20 cellular contexts compared by ENCODE assay signal in genomic region chr5:147259837-147260236, GRCh38. TPM values are rescaled to one million over a fixed set of nuclear protein-coding genes. Genes with fewer than 3 reads are reported as not detected.
DNase-seq lines count a peak whose midpoint lies in the region; ATAC-seq and TF ChIP-seq lines count a peak whose summit lies in the region.
"Had no signal": no experiment of that assay in that cellular context is flagged by ENCODE, and none has a peak within 500 bp of the region (broad histone marks: within the 10 kb centered on the region; RNA-seq: fewer than 3 reads in every experiment).

No MANE protein-coding gene starts in this region.

- H3K36me3 Mint-ChIP-seq in GM23338 (ENCODE audit: low read depth) = no peaks in the 10 kb centered on the region
- no peaks in the 10 kb centered on the region for H3K36me3 Mint-ChIP-seq in nephron progenitor cell (ENCODE audit: low read depth)
- H3K36me3 Mint-ChIP-seq: CD14-positive monocyte; CD8-positive, alpha-beta memory T cell had no signal

- ATAC-seq in GM23338 = no peak
- ATAC-seq: A549 had no signal

- H3K9ac ChIP-seq in SK-N-SH = no peak overlapping the region
- H3K9ac ChIP-seq: BLaER1 treated with 17β-estradiol and CSF1 and Interleukin-3, amounts not matched to agents 10 nM and 100 nM had no signal

- WGBS in SK-N-SH (ENCODE audit: low lambda C conversion rate) = 65% methylated on average over 1 of the region's 1 CpG

- H3F3A ChIP-seq in GM23338 (replicated peaks; ENCODE audit: low read depth) (no peaks in the 10 kb centered on the region), SK-N-SH (replicated peaks; ENCODE audit: insufficient read depth) (no peaks in the 10 kb centered on the region)

- H3K9me2 ChIP-seq in GM23338 (ENCODE audit: insufficient read depth) (peaks cover 4% of the 10 kb centered on the region; the same call in 1 of the 2 replicates), SK-N-SH (no peaks in the 10 kb centered on the region)

- peaks cover 4% of the 10 kb centered on the region; the same call in 1 of the 2 replicates for H3K4me1 ChIP-seq in GM23338 (ENCODE audit: insufficient read depth)
- no peaks in the 10 kb centered on the region for H3K4me1 ChIP-seq in HEK293 (ENCODE audit: control insufficient read depth, insufficient read depth, low read length)
- no peaks in the 10 kb centered on the region for H3K4me1 ChIP-seq in SK-N-SH (ENCODE audit: control insufficient read depth in 1 of 2, insufficient read depth in 2 of 2, low read depth in 1 of 2, low read length in 1 of 2)
- H3K4me1 ChIP-seq: A549; BE2C; BLaER1 treated with 17β-estradiol and CSF1 and Interleukin-3, amounts not matched to agents 10 nM and 100 nM; HAP-1 had no signal

- POLR2A ChIA-PET in HEK293 (lab: Yijun Ruan, JAX) = no interaction called here
- POLR2A ChIA-PET in SK-N-SH (lab: Yijun Ruan, JAX) = no interaction called here

- no peaks in the 10 kb centered on the region for H3K79me2 ChIP-seq in GM23338 (replicated peaks; ENCODE audit: insufficient read depth)
- H3K79me2 ChIP-seq in SK-N-SH (ENCODE audit: insufficient read depth) = no peaks in the 10 kb centered on the region

- H3K9me3 Mint-ChIP-seq in GM23338 = no peaks in the 10 kb centered on the region
- H3K9me3 Mint-ChIP-seq in nephron progenitor cell = peaks cover 9% of the 10 kb centered on the region
- H3K9me3 Mint-ChIP-seq: CD4-positive, alpha-beta T cell had no signal

- no peaks in the 10 kb centered on the region for H3K36me3 ChIP-seq in GM23338 (ENCODE audit: insufficient read depth)
- H3K36me3 ChIP-seq in HEK293 (ENCODE audit: control insufficient read depth in 2 of 2, insufficient read depth in 1 of 2, low read length in 2 of 2) = no peaks in the 10 kb centered on the region
- no peaks in the 10 kb centered on the region for H3K36me3 ChIP-seq in SK-N-SH (replicated peaks in 1 of 2; ENCODE audit: control insufficient read depth in 1 of 2, insufficient read depth in 2 of 2, low read length in 1 of 2)
- H3K36me3 ChIP-seq: BE2C; BLaER1 treated with 17β-estradiol and CSF1 and Interleukin-3, amounts not matched to agents 10 nM and 100 nM; HAP-1 had no signal

- TF ChIP-seq CTCF in GM23338 (conservative IDR thresholded peaks at IDR 0.05; ENCODE audit: low read depth in 2 of 2) (no peak), HEK293 (tag by site-specific recombination; IDR thresholded peaks at IDR 0.05) (no peak), nephron progenitor cell (IDR thresholded peaks at IDR 0.05) (no peak), SK-N-SH (IDR thresholded peaks at IDR 0.05) (no peak)

- no peaks in the 10 kb centered on the region for H3K27me3 ChIP-seq in GM23338 (ENCODE audit: insufficient read depth)
- H3K27me3 ChIP-seq in SK-N-SH (ENCODE audit: insufficient read depth) = no peaks in the 10 kb centered on the region
- H3K27me3 ChIP-seq: BLaER1 treated with 17β-estradiol and CSF1 and Interleukin-3, amounts not matched to agents 10 nM and 100 nM had no signal

- H2AFZ ChIP-seq in GM23338 = 0 out of 2 replicates have a peak overlapping the region, but pooled peaks have one; percentile 43
- H2AFZ ChIP-seq in SK-N-SH (ENCODE audit: low read depth) = no peak overlapping the region; the same call in 1 of the 2 replicates

- H3K4me1 Mint-ChIP-seq in GM23338 (peaks cover 22% of the 10 kb centered on the region), nephron progenitor cell (no peaks in the 10 kb centered on the region)
- H3K4me1 Mint-ChIP-seq: CD14-positive monocyte; CD8-positive, alpha-beta memory T cell had no signal

- H3K4me3 ChIP-seq in GM23338 = no peak overlapping the region
- no peak overlapping the region for H3K4me3 ChIP-seq in HEK293 (ENCODE audit: low read depth, low read length)
- H3K4me3 ChIP-seq in SK-N-SH (ENCODE audit: low read depth in 2 of 2, low read length in 1 of 2) = no peak overlapping the region
- H3K4me3 ChIP-seq: A549; BLaER1 treated with 17β-estradiol and CSF1 and Interleukin-3, amounts not matched to agents 10 nM and 100 nM; HAP-1 had no signal

- no peak for TF ChIP-seq EP300 in SK-N-SH (IDR thresholded peaks at IDR 0.05; ENCODE audit: borderline replicate concordance in 1 of 2, low read depth in 1 of 2, low read length in 1 of 2)

- no peaks in the 10 kb centered on the region for H3K9me3 ChIP-seq in HEK293 (ENCODE audit: control insufficient read depth, insufficient read depth, low read depth, low read length)
- H3K9me3 ChIP-seq in SK-N-SH = no peaks in the 10 kb centered on the region
- H3K9me3 ChIP-seq: A549; BE2C; BLaER1 treated with 17β-estradiol and CSF1 and Interleukin-3, amounts not matched to agents 10 nM and 100 nM; HAP-1 had no signal

- DNase-seq in GM23338 (ENCODE audit: low spot score) (no peak), nephron progenitor cell (no peak), SK-N-SH (no peak), NCI-H2081 (lab: John Stamatoyannopoulos, UW) (no peak), MV-4-11 (lab: John Stamatoyannopoulos, UW) (no peak)
- DNase-seq: 8988T; ACHN; AML-193; BE2C; CD4-positive, alpha-beta T cell; CD8-positive, alpha-beta memory T cell; DMS 273 treated with DMSO at 0.1 percent for 48 hours; DMS79; EL; GDM1 had no signal

- H4K20me1 ChIP-seq in GM23338 (replicated peaks; ENCODE audit: insufficient read depth) (no peaks in the 10 kb centered on the region), SK-N-SH (ENCODE audit: insufficient read depth) (no peaks in the 10 kb centered on the region)
- H4K20me1 ChIP-seq: BLaER1 treated with 17β-estradiol and CSF1 and Interleukin-3, amounts not matched to agents 10 nM and 100 nM had no signal

- no peak overlapping the region for H3K4me3 Mint-ChIP-seq in GM23338
- H3K4me3 Mint-ChIP-seq in nephron progenitor cell = no peak overlapping the region
- H3K4me3 Mint-ChIP-seq: CD14-positive monocyte; CD4-positive, alpha-beta T cell had no signal

- H3K27me3 Mint-ChIP-seq in GM23338 (ENCODE audit: insufficient read depth, low read depth, poor library complexity) = peaks cover 5% of the 10 kb centered on the region
- H3K27me3 Mint-ChIP-seq in nephron progenitor cell (ENCODE audit: low read depth, poor library complexity) = peaks cover 11% of the 10 kb centered on the region

- CTCF ChIA-PET in HEK293 (lab: Yijun Ruan, JAX) (interaction anchor here (1.0 kb wide), 1 partner anchor 16 kb away, joined by 3 read pairs; no protein-coding TSS in a partner anchor), SK-N-SH (lab: Yijun Ruan, JAX) (no interaction called here)

- no peak for TF ChIP-seq RAD21 in SK-N-SH (IDR thresholded peaks at IDR 0.05; ENCODE audit: low read length)

- no peak overlapping the region for H3K27ac ChIP-seq in GM23338 (ENCODE audit: low read depth)
- no peak overlapping the region for H3K27ac ChIP-seq in HEK293 (ENCODE audit: extremely low read depth, low read depth, low read length)
- no peak overlapping the region for H3K27ac ChIP-seq in SK-N-SH (ENCODE audit: low read depth in 2 of 2, low read length in 1 of 2)
- H3K27ac ChIP-seq: A549; BLaER1 treated with 17β-estradiol and CSF1 and Interleukin-3, amounts not matched to agents 10 nM and 100 nM had no signal

- H3K4me2 ChIP-seq in GM23338 = no peak overlapping the region
- H3K4me2 ChIP-seq in SK-N-SH = no peak overlapping the region
- H3K4me2 ChIP-seq: A549; BLaER1 treated with 17β-estradiol and CSF1 and Interleukin-3, amounts not matched to agents 10 nM and 100 nM had no signal

- H3K27ac Mint-ChIP-seq in GM23338 = no peak overlapping the region
- peak overlapping the region; percentile 10 for H3K27ac Mint-ChIP-seq in nephron progenitor cell
- H3K27ac Mint-ChIP-seq: CD4-positive, alpha-beta T cell had no signal

TF ChIP-seq in GM23338, 12 proteins besides CTCF, POLR2A, EP300 and RAD21 (continues in another document):
- no peak for TF ChIP-seq NANOG (IDR thresholded peaks at IDR 0.05; ENCODE audit: borderline replicate concordance)
- no peak for TF ChIP-seq POLR2AphosphoS5 (IDR thresholded peaks at IDR 0.05; ENCODE audit: low read depth)
- no peak for TF ChIP-seq JUNB (IDR thresholded peaks at IDR 0.05; ENCODE audit: unreplicated experiment)
- no peak for TF ChIP-seq EZH2phosphoT487 (IDR thresholded peaks at IDR 0.05; ENCODE audit: unreplicated experiment)
- TF ChIP-seq ZNF331 (CRISPR knock-in tag; IDR thresholded peaks at IDR 0.05; ENCODE audit: low read depth) = no peak
- no peak for TF ChIP-seq ZNF114 (CRISPR knock-in tag; IDR thresholded peaks at IDR 0.05)
- no peak for TF ChIP-seq EZH2 (IDR thresholded peaks at IDR 0.05; ENCODE audit: low read depth, unreplicated experiment)

TF ChIP-seq in HEK293, 187 proteins besides CTCF, POLR2A, EP300 and RAD21:
- TF ChIP-seq ZNF341 (tag by site-specific recombination; IDR thresholded peaks at IDR 0.05; ENCODE audit: low read depth) (no peak), ZNF175 (tag by site-specific recombination; IDR thresholded peaks at IDR 0.05) (no peak), PRDM1 (tag by site-specific recombination; IDR thresholded peaks at IDR 0.05) (no peak), ZNF501 (tag by site-specific recombination; IDR thresholded peaks at IDR 0.05) (no peak), ZNF48 (tag by site-specific recombination; IDR thresholded peaks at IDR 0.05) (no peak), BCL11A (tag by site-specific recombination; IDR thresholded peaks at IDR 0.05; ENCODE audit: low read depth) (no peak), ZNF433 (tag by site-specific recombination; IDR thresholded peaks at IDR 0.05; ENCODE audit: low read depth) (no peak), ZNF596 (tag by site-specific recombination; IDR thresholded peaks at IDR 0.05) (peak; percentile 93)

TF ChIP-seq in SK-N-SH, 30 proteins besides CTCF, POLR2A, EP300 and RAD21 (continues in another document):
- TF ChIP-seq GABPA (IDR thresholded peaks at IDR 0.05; ENCODE audit: low read depth) (no peak), NFIC (IDR thresholded peaks at IDR 0.05; ENCODE audit: borderline replicate concordance) (no peak), ELF1 (IDR thresholded peaks at IDR 0.05) (no peak), FOSL2 (IDR thresholded peaks at IDR 0.05; ENCODE audit: borderline replicate concordance, low read depth) (no peak), SIN3A (IDR thresholded peaks at IDR 0.05; ENCODE audit: borderline replicate concordance, low read depth, low read length) (no peak), MXI1 (IDR thresholded peaks at IDR 0.05; ENCODE audit: low read depth, low read length) (no peak), TAF1 (IDR thresholded peaks at IDR 0.05; ENCODE audit: borderline replicate concordance, low read depth, low read length) (no peak), JUND (IDR thresholded peaks at IDR 0.05) (no peak), USF1 (IDR thresholded peaks at IDR 0.05; ENCODE audit: borderline replicate concordance, low read depth) (no peak)

RNA-seq across cellular contexts. Expression of gene STK32A, which starts 25.0 kb away (rescaled TPM):
- 2.0 and 2.8 TPM in 2 replicates for total RNA-seq in GM23338 (2014; rRNA removed; shearing (Covaris generic))
- polyA plus RNA-seq in GM23338 (2016; fragmentation: Nextera tagmentation; extraction: Ambion mirVana) (1.4 and 2.4 TPM in 2 replicates), SK-N-SH (2012; rRNA removed) (0.18 and 0.20 TPM in 2 replicates)
- polyA plus RNA-seq in SK-N-SH (2012; cell fraction: cytosol; rRNA removed) = 0.22 and 0.26 TPM in 2 replicates
- 0.25 and 0.66 TPM in 2 replicates for polyA plus RNA-seq in SK-N-SH (2012; cell fraction: nucleus; rRNA removed)
- total RNA-seq: CD4-positive, alpha-beta T cell; CD8-positive, alpha-beta memory T cell had no signal
- polyA plus RNA-seq: CD14-positive monocyte; CD8-positive, alpha-beta memory T cell had no signal
